In genomic region chr16:68031951-68032350, GRCh38 we compare ENCODE assay signal across 14 cellular contexts. TPM values are rescaled to one million over a fixed set of nuclear protein-coding genes. Genes with fewer than 3 reads are reported as not detected.
DNase-seq lines count a peak whose midpoint lies in the region; ATAC-seq and TF ChIP-seq lines count a peak whose summit lies in the region.
"Had no signal": no experiment of that assay in that cellular context is flagged by ENCODE, and none has a peak within 500 bp of the region (broad histone marks: within the 10 kb centered on the region; RNA-seq: fewer than 3 reads in every experiment).

No MANE protein-coding gene starts in this region.

- CTCF ChIA-PET in activated CD8-positive, alpha-beta T cell treated with anti-CD3 and anti-CD28 coated beads, Interleukin-2, amount 10 ng/mL, durations not matched to agents 7 days and 5 days (lab: Charles Lee): interaction anchor here (2.5 kb wide), 1 partner anchor 9 kb away, joined by 8 read pairs; no protein-coding TSS in a partner anchor

- peaks cover 33% of the 10 kb centered on the region for H3K4me1 Mint-ChIP-seq in activated CD8-positive, alpha-beta T cell treated with anti-CD3 and anti-CD28 coated beads, Interleukin-2, amount 10 ng/mL, durations not matched to agents 7 days and 5 days (ENCODE audit: low read depth)

- H3K4me1 ChIP-seq in left lung (peaks cover 0 to 13% of the 10 kb centered on the region in 2 donors), testis (no peaks in the 10 kb centered on the region)

- ATAC-seq in activated CD8-positive, alpha-beta T cell treated with anti-CD3 and anti-CD28 coated beads, Interleukin-2, amount 10 ng/mL, durations not matched to agents 7 days and 5 days: peak; percentile 27
- ATAC-seq in left lung: peak; percentile 96

- H3K27me3 Mint-ChIP-seq in activated CD8-positive, alpha-beta T cell treated with anti-CD3 and anti-CD28 coated beads, Interleukin-2, amount 10 ng/mL, durations not matched to agents 7 days and 5 days (ENCODE audit: low read depth): no peaks in the 10 kb centered on the region

- no peaks in the 10 kb centered on the region for H3K27me3 ChIP-seq in left lung
- no peaks in the 10 kb centered on the region for H3K27me3 ChIP-seq in testis

- TF ChIP-seq CTCF in left lung (IDR thresholded peaks at IDR 0.05) (no peak), testis (IDR thresholded peaks at IDR 0.05) (no peak)

- no peak for TF ChIP-seq POLR2A in testis (IDR thresholded peaks at IDR 0.05)

- DNase-seq in stimulated activated CD4-positive, alpha-beta T cell treated with anti-CD3 and anti-CD28 coated beads, Interleukin-1b, Interleukin-23, amount 100 ng/mL, for 48 hours: peak; percentile 8
- no peak for DNase-seq in stimulated activated CD4-positive, alpha-beta T cell treated with anti-CD3 and anti-CD28 coated beads, Interleukin-4, amount 100 ng/mL, for 4 hours
- DNase-seq in activated CD8-positive, alpha-beta T cell treated with anti-CD3 and anti-CD28 coated beads, Interleukin-2, amount 10 ng/mL, durations not matched to agents 7 days and 5 days: no peak
- DNase-seq in left lung (peak in 1 of 2 donors; percentile 70), testis (no peak), NCI-H2081 (lab: John Stamatoyannopoulos, UW) (no peak), hippocampal formation (lab: John Stamatoyannopoulos, UW) (no peak)
- no peak for DNase-seq in stimulated activated CD4-positive, alpha-beta T cell treated with anti-CD3 and anti-CD28 coated beads, Interleukin-12 subunit alpha, Interleukin-12 subunit beta, amount 100 ng/mL, for 4 hours
- DNase-seq: anterior cingulate cortex, hypothalamus, retina had no signal

- H3K9me3 Mint-ChIP-seq in activated CD8-positive, alpha-beta T cell treated with anti-CD3 and anti-CD28 coated beads, Interleukin-2, amount 10 ng/mL, durations not matched to agents 7 days and 5 days (ENCODE audit: insufficient read depth): no peaks in the 10 kb centered on the region

- H3K36me3 ChIP-seq in left lung (peaks cover 0 to 21% of the 10 kb centered on the region in 2 donors), testis (ENCODE audit: low read depth, missing control alignments) (no peaks in the 10 kb centered on the region)

- H3K36me3 Mint-ChIP-seq in activated CD8-positive, alpha-beta T cell treated with anti-CD3 and anti-CD28 coated beads, Interleukin-2, amount 10 ng/mL, durations not matched to agents 7 days and 5 days (ENCODE audit: low read depth): peaks cover 24% of the 10 kb centered on the region

- H3K4me3 ChIP-seq in left lung: no peak overlapping the region
- no peak overlapping the region for H3K4me3 ChIP-seq in testis

- 74 to 96% methylated on average over 2 of the region's 2 CpGs for WGBS in testis, 2 donors

- peak overlapping the region; percentile 80 for H3K27ac Mint-ChIP-seq in activated CD8-positive, alpha-beta T cell treated with anti-CD3 and anti-CD28 coated beads, Interleukin-2, amount 10 ng/mL, durations not matched to agents 7 days and 5 days

- H3K4me3 Mint-ChIP-seq in activated CD8-positive, alpha-beta T cell treated with anti-CD3 and anti-CD28 coated beads, Interleukin-2, amount 10 ng/mL, durations not matched to agents 7 days and 5 days: no peak overlapping the region

- POLR2A ChIA-PET in activated CD8-positive, alpha-beta T cell treated with anti-CD3 and anti-CD28 coated beads, Interleukin-2, amount 10 ng/mL, durations not matched to agents 7 days and 5 days (lab: Charles Lee): interaction anchor here (1.6 to 1.9 kb wide), 2 partner anchors 9 kb away, joined by 3 to 7 read pairs; partner anchors contain the start of genes DDX28 and DUS2

- H3K9me3 ChIP-seq in left lung (no peaks in the 10 kb centered on the region), testis (no peaks in the 10 kb centered on the region)

- H3K27ac ChIP-seq in left lung: peak overlapping the region; percentile 53 to 57
- no peak overlapping the region for H3K27ac ChIP-seq in testis

- intact Hi-C loops in left lung (cut with DNase I): no loop called here
- intact Hi-C loops in testis (cut with DNase I; ENCODE audit: low total_unique reads): no loop called here

RNA-seq across cellular contexts. Expression of gene DUS2, which starts 8.9 kb away (rescaled TPM):
- total RNA-seq in activated CD8-positive, alpha-beta T cell treated with anti-CD3 and anti-CD28 coated beads, Interleukin-2, amount 10 ng/mL, durations not matched to agents 7 days and 5 days: 10 to 100 TPM; 24.1 to 25.2 TPM
- total RNA-seq in left lung (10 to 100 TPM; 16.2 to 22.4 TPM), testis (10 to 100 TPM; 24.6 to 32.4 TPM)
- 62.5 TPM for polyA plus RNA-seq in testis (ENCODE audit: insufficient read depth, low read depth, low replicate concordance)

RNA-seq across cellular contexts. Expression of gene DDX28, which starts 8.9 kb away (rescaled TPM):
- 10 to 100 TPM; 13.6 to 13.9 TPM for total RNA-seq in activated CD8-positive, alpha-beta T cell treated with anti-CD3 and anti-CD28 coated beads, Interleukin-2, amount 10 ng/mL, durations not matched to agents 7 days and 5 days
- 10 to 100 TPM in 1 of 2 donors, 1 to 10 TPM in 1; 6.7 to 10.5 TPM for total RNA-seq in left lung
- total RNA-seq in testis: 10 to 100 TPM; 19.1 to 19.9 TPM
- 18.6 TPM for polyA plus RNA-seq in testis (ENCODE audit: insufficient read depth, low read depth, low replicate concordance)

RNA-seq across cellular contexts. Expression of gene DPEP2NB, which starts 16.2 kb away (rescaled TPM):
- not detected for total RNA-seq in activated CD8-positive, alpha-beta T cell treated with anti-CD3 and anti-CD28 coated beads, Interleukin-2, amount 10 ng/mL, durations not matched to agents 7 days and 5 days
- not detected for total RNA-seq in left lung
- total RNA-seq in testis: 1 to 10 TPM; 2.4 to 4.1 TPM
- polyA plus RNA-seq in testis (ENCODE audit: insufficient read depth, low read depth, low replicate concordance): 3.2 TPM
- total RNA-seq: mononuclear cell, ureter had no signal
- polyA plus RNA-seq: BJ had no signal

RNA-seq across cellular contexts. Expression of gene DPEP2, which starts 32.7 kb away (rescaled TPM):
- total RNA-seq in activated CD8-positive, alpha-beta T cell treated with anti-CD3 and anti-CD28 coated beads, Interleukin-2, amount 10 ng/mL, durations not matched to agents 7 days and 5 days: 1 to 10 TPM; 5.6 to 5.9 TPM
- total RNA-seq in left lung: 10 to 100 TPM in 1 of 2 donors, 1 to 10 TPM in 1; 7.3 to 12.6 TPM
- 1 to 10 TPM; 2.7 to 3.0 TPM for total RNA-seq in testis
- 5.9 TPM for polyA plus RNA-seq in testis (ENCODE audit: insufficient read depth, low read depth, low replicate concordance)

RNA-seq across cellular contexts. Expression of gene DPEP3, which starts 51.7 kb away (rescaled TPM):
- not detected for total RNA-seq in activated CD8-positive, alpha-beta T cell treated with anti-CD3 and anti-CD28 coated beads, Interleukin-2, amount 10 ng/mL, durations not matched to agents 7 days and 5 days
- total RNA-seq in left lung: under 1 TPM in 1 of 2 donors, not detected in 1; 0.60 TPM
- total RNA-seq in testis: 100 to 1,000 TPM; 127 to 138 TPM
- polyA plus RNA-seq in testis (ENCODE audit: insufficient read depth, low read depth, low replicate concordance): 61.0 TPM
- total RNA-seq: ureter had no signal
- polyA plus RNA-seq: BJ had no signal

Comparison
In these comparisons a context has a peak if more than half of its experiments do, and no peak if none do; other contexts are left out.
1. H3K27ac ChIP-seq: peak in left lung (2 of 2); none in testis (0 of 2).